Comparison of ENCODE assay signal across 29 cellular contexts in genomic region chrX:121546317-121546716, GRCh38.
"Had no signal": no experiment of that assay in that cellular context is flagged by ENCODE, and none has a peak within 500 bp of the region (broad histone marks: within the 10 kb centered on the region; RNA-seq: fewer than 3 reads in every experiment).

No MANE protein-coding gene starts in this region.

- DNase-seq: cortex of kidney; dorsolateral prefrontal cortex; effector CD4-positive, alpha-beta T cell; endodermal cell; foreskin fibroblast; gastrocnemius medialis; head of caudate nucleus; left cardiac atrium; left lung; mesenchymal stem cell; mucosa of descending colon; naive B cell; stimulated activated CD4-positive, alpha-beta T cell treated with anti-CD3 and anti-CD28 coated beads, Interleukin-12 subunit alpha, Interleukin-12 subunit beta, amount 100 ng/mL, for 4 hours; stimulated activated CD4-positive, alpha-beta T cell treated with anti-CD3 and anti-CD28 coated beads, Interleukin-1b, Interleukin-23, amount 100 ng/mL, for 48 hours; stimulated activated CD4-positive, alpha-beta T cell treated with anti-CD3 and anti-CD28 coated beads, Interleukin-4, amount 100 ng/mL, for 1 hour; stimulated activated CD8-positive, alpha-beta memory T cell treated with anti-CD3 and anti-CD28 coated beads, Interleukin-4, amount 100 ng/mL, for 48 hours; stimulated activated naive CD4-positive, alpha-beta T cell; stimulated activated naive CD8-positive, alpha-beta T cell treated with anti-CD3 and anti-CD28 coated beads, Interleukin-15, amount 100 ng/mL, for 72 hours; tibial artery; upper lobe of left lung had no signal

- H3K27ac ChIP-seq: dorsolateral prefrontal cortex, epithelial cell of prostate, gastrocnemius medialis, hepatocyte, left lung, neutrophil, parathyroid adenoma, tibial artery, upper lobe of left lung had no signal

- H3K36me3 ChIP-seq: gastrocnemius medialis, left lung, neutrophil, tibial artery, upper lobe of left lung had no signal

- H3K9ac ChIP-seq: parathyroid adenoma had no signal

- H3K4me1 ChIP-seq: gastrocnemius medialis, left lung, parathyroid adenoma, tibial artery, upper lobe of left lung had no signal

- FAIRE-seq: urothelium cell line had no signal

- ATAC-seq: esophagus mucosa; gastrocnemius medialis; left cardiac atrium; left lung; mucosa of descending colon; natural killer cell treated with Interleukin-12 subunit alpha and Interleukin-12 subunit beta and Interleukin-15 and Interleukin-18, amount 100 ng/mL, for 72 hours; sciatic nerve; stimulated activated naive CD8-positive, alpha-beta T cell treated with anti-CD3 and anti-CD28 coated beads, Interleukin-15, amount 100 ng/mL, for 72 hours had no signal

- H3K9me3 ChIP-seq: gastrocnemius medialis, mucosa of descending colon, neutrophil had no signal

- H3K4me3 ChIP-seq: dorsolateral prefrontal cortex, gastrocnemius medialis, hepatocyte, left lung, mucosa of descending colon, smooth muscle cell, tibial artery, upper lobe of left lung had no signal

- H3K27me3 ChIP-seq: gastrocnemius medialis, hepatocyte, left lung, neutrophil, tibial artery, upper lobe of left lung had no signal
